8 cellular contexts compared by ENCODE assay signal in genomic region chr21:36260802-36261201, GRCh38. TPM values are rescaled to one million over a fixed set of nuclear protein-coding genes. Genes with fewer than 3 reads are reported as not detected.
DNase-seq lines count a peak whose midpoint lies in the region; ATAC-seq and TF ChIP-seq lines count a peak whose summit lies in the region.

No MANE protein-coding gene starts in this region.

- peaks cover 12% of the 10 kb centered on the region for H3K9me3 Mint-ChIP-seq in Caco-2 (ENCODE audit: unreplicated experiment)

- TF ChIP-seq CTCF in Caco-2 (IDR thresholded peaks at IDR 0.05; ENCODE audit: insufficient read depth in 1 of 2, low read depth in 1 of 2, low read length in 1 of 2, severe bottlenecking in 1 of 2, unreplicated experiment in 1 of 2) (no peak), PC-3 (conservative IDR thresholded peaks at IDR 0.05; ENCODE audit: low read depth, low read length) (peak; percentile 6; the same call in 1 of the 2 replicates), psoas muscle (IDR thresholded peaks at IDR 0.05) (no peak)

- WGBS in psoas muscle, 3 donors = 94 to 99% (median 95%) methylated on average over 5 of the region's 5 CpGs

- H3K9ac ChIP-seq in PC-3 (ENCODE audit: low read length) (no peak overlapping the region), endocrine pancreas (ENCODE audit: control insufficient read depth, insufficient read depth, low read length) (no peak overlapping the region)

- peak overlapping the region; percentile 68 for H3K4me3 Mint-ChIP-seq in Caco-2 (ENCODE audit: unreplicated experiment)

- H3K4me1 Mint-ChIP-seq in Caco-2 (ENCODE audit: low read depth, unreplicated experiment) = peaks cover 7% of the 10 kb centered on the region

- H3K4me2 ChIP-seq in PC-3 (ENCODE audit: low read length) = peak overlapping the region; percentile 87

- POLR2A ChIA-PET in Caco-2 (lab: Charles Lee) (no interaction called here), PC-3 (lab: Charles Lee; ENCODE audit: unreplicated experiment) (no interaction called here)

- H3K27me3 ChIP-seq in Caco-2 (replicated peaks; ENCODE audit: control insufficient read depth, insufficient read depth, low read length) = no peaks in the 10 kb centered on the region
- H3K27me3 ChIP-seq in PC-3 (ENCODE audit: low read length) = no peaks in the 10 kb centered on the region
- H3K27me3 ChIP-seq in endocrine pancreas (ENCODE audit: control insufficient read depth, insufficient read depth, low read length) = no peaks in the 10 kb centered on the region
- H3K27me3 ChIP-seq in psoas muscle (ENCODE audit: insufficient read depth in 3 of 3, low read length in 2 of 3) = no peaks in the 10 kb centered on the region
- no peaks in the 10 kb centered on the region for H3K27me3 ChIP-seq in effector memory CD4-positive, alpha-beta T cell (replicated peaks; ENCODE audit: control insufficient read depth, insufficient read depth, low read length, poor library complexity, severe bottlenecking)

- H3K9me2 ChIP-seq in PC-3 (replicated peaks; ENCODE audit: low read length) = no peaks in the 10 kb centered on the region

- H3K79me2 ChIP-seq in PC-3 (ENCODE audit: low read length) = no peaks in the 10 kb centered on the region

- ATAC-seq in PC-3 (no peak), psoas muscle (no peak), GM21619 (IDR thresholded peaks at IDR 0.05; ENCODE audit: unreplicated experiment) (no peak), GM18519 (IDR thresholded peaks at IDR 0.05; ENCODE audit: low FRiP score, unreplicated experiment) (no peak)

- peaks cover 11% of the 10 kb centered on the region for H3K9me3 ChIP-seq in Caco-2
- no peaks in the 10 kb centered on the region for H3K9me3 ChIP-seq in PC-3 (ENCODE audit: low read length)
- no peaks in the 10 kb centered on the region for H3K9me3 ChIP-seq in endocrine pancreas (ENCODE audit: control insufficient read depth, low read length)
- no peaks in the 10 kb centered on the region for H3K9me3 ChIP-seq in psoas muscle
- H3K9me3 ChIP-seq in effector memory CD4-positive, alpha-beta T cell (ENCODE audit: control insufficient read depth, low read length) = no peaks in the 10 kb centered on the region

- no peaks in the 10 kb centered on the region for H3F3A ChIP-seq in PC-3 (ENCODE audit: low read length, unreplicated experiment)

- BruUV-seq in Caco-2 (replicated peaks; lab: Mats Ljungman, UMichigan) (no TSS peak), PC-3 (replicated peaks; lab: Mats Ljungman, UMichigan) (no TSS peak)

- H3K4me3 ChIP-seq in Caco-2 (ENCODE audit: low read depth, low read length) = no peak overlapping the region
- H3K4me3 ChIP-seq in PC-3 (ENCODE audit: low read length) = peak overlapping the region; percentile 65; the same call in 1 of the 2 replicates
- H3K4me3 ChIP-seq in endocrine pancreas (ENCODE audit: control insufficient read depth, insufficient read depth, low read length) = peak overlapping the region; percentile 99
- peak overlapping the region; percentile 68 for H3K4me3 ChIP-seq in psoas muscle
- H3K4me3 ChIP-seq in effector memory CD4-positive, alpha-beta T cell (ENCODE audit: insufficient read depth, low read depth, low read length, poor library complexity, severe bottlenecking) = no peak overlapping the region

- no peak overlapping the region for H3K27ac Mint-ChIP-seq in Caco-2 (ENCODE audit: unreplicated experiment)

- no peaks in the 10 kb centered on the region for H3K27me3 Mint-ChIP-seq in Caco-2 (ENCODE audit: insufficient read depth, unreplicated experiment)

- H3K36me3 ChIP-seq in Caco-2 (ENCODE audit: control insufficient read depth, insufficient read depth, low read length) (peaks cover 11% of the 10 kb centered on the region), PC-3 (ENCODE audit: low read depth, low read length) (no peaks in the 10 kb centered on the region; the same call in 1 of the 2 replicates), endocrine pancreas (ENCODE audit: control insufficient read depth, insufficient read depth, low read length) (no peaks in the 10 kb centered on the region), psoas muscle (ENCODE audit: insufficient read depth in 1 of 2, low read depth in 1 of 2) (peaks cover 0 to 47% of the 10 kb centered on the region in 2 donors)
- peaks cover 19% of the 10 kb centered on the region for H3K36me3 ChIP-seq in effector memory CD4-positive, alpha-beta T cell (ENCODE audit: control insufficient read depth, insufficient read depth, low read length)

- peak overlapping the region; percentile 90; the same call in 1 of the 2 replicates for H2AFZ ChIP-seq in PC-3 (ENCODE audit: low read length)

- peaks cover 6% of the 10 kb centered on the region; the same call in 1 of the 2 replicates for H3K4me1 ChIP-seq in Caco-2
- no peaks in the 10 kb centered on the region; the same call in 1 of the 2 replicates for H3K4me1 ChIP-seq in PC-3 (ENCODE audit: insufficient read depth, low read length)
- H3K4me1 ChIP-seq in endocrine pancreas (ENCODE audit: control insufficient read depth, insufficient read depth, low read length) = no peaks in the 10 kb centered on the region
- no peaks in the 10 kb centered on the region for H3K4me1 ChIP-seq in psoas muscle
- no peaks in the 10 kb centered on the region for H3K4me1 ChIP-seq in effector memory CD4-positive, alpha-beta T cell (ENCODE audit: control insufficient read depth, insufficient read depth, low read length, poor library complexity, severe bottlenecking)

- CTCF ChIA-PET in Caco-2 (lab: Charles Lee) (no interaction called here), PC-3 (lab: Charles Lee) (no interaction called here)

- H3K36me3 Mint-ChIP-seq in Caco-2 (ENCODE audit: insufficient read depth, unreplicated experiment) = peaks cover 20% of the 10 kb centered on the region

- DNase-seq in Caco-2 (no peak), PC-3 (no peak), psoas muscle (no peak), LoVo (ENCODE audit: low spot score) (no peak)
- no peak for DNase-seq in effector memory CD4-positive, alpha-beta T cell

- intact Hi-C loops in Caco-2 (cut with micrococcal nuclease; ENCODE audit: unreplicated experiment) (no loop called here), PC-3 (cut with micrococcal nuclease) (loop anchor here (2.0 kb wide), 1 partner anchor 70 kb away; no protein-coding TSS in a partner anchor), psoas muscle (cut with DNase I) (loop anchor here in 1 of 2 donors (10.0 kb wide), 1 partner anchor 74 kb away; no protein-coding TSS in a partner anchor)

- H4K20me1 ChIP-seq in PC-3 (ENCODE audit: low read length) = no peaks in the 10 kb centered on the region

- H3K27ac ChIP-seq in PC-3 (ENCODE audit: low read length) = no peak overlapping the region
- H3K27ac ChIP-seq in psoas muscle = no peak overlapping the region
- H3K27ac ChIP-seq in effector memory CD4-positive, alpha-beta T cell (ENCODE audit: insufficient read depth, low read length, poor library complexity, severe bottlenecking) = no peak overlapping the region

RNA-seq across cellular contexts. Expression of gene MORC3, which starts 59.2 kb away (rescaled TPM):
- 21.6 and 23.3 TPM in 2 replicates for total RNA-seq in Caco-2 (2022)
- 17.9 and 23.0 TPM in 2 replicates for total RNA-seq in PC-3 (2014; rRNA removed)
- 10 to 100 TPM; 18.9 to 29.6 (median 26.3) TPM for total RNA-seq in psoas muscle
- 10 to 100 TPM; 12.4 to 33.5 (median 14.2) TPM for polyA plus RNA-seq in psoas muscle

Comparison
In these comparisons a context has a peak if more than half of its experiments do, and no peak if none do; other contexts are left out.
1. H3K4me3 ChIP-seq: peak in PC-3 (single experiment), endocrine pancreas (single experiment) and psoas muscle (single experiment); none in Caco-2 (single experiment) and effector memory CD4-positive, alpha-beta T cell (single experiment).